In the genomic region with DNA sequence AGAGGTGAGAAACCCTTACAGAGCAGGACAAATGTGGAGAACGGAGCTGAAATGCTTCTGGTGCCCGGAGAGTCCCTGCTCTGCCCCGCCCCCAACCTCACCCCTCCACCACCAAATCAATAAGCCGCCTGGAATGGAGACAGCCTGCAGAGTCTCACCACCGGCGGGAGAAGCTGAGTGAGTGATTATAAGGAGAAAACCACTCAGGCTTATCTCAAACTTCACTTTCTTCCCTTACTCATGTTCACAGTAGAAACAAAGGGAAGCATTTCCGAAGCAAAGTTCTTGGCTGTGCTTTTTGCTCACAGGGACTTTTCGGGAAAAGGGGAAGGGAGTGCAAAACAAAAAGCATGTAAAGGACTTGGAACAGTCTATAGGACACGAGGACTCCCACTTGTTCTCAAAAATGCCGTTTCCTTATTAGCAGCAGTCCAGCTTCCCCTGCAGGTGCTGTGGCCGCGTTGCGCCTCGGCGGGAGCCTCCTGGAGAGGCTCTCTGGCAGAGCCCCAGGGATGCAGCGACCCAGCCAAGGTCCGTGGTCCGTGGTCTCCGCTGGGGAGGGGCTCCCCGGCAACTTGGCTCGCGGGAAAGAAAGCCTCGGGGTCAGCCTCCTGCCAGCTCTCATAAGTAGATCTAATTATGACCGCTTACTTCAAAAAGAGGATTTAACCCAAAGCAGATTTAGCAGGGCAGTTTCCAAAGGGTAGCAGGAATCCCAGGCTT, we compare ENCODE assay signal across 10 cellular contexts.
DNase-seq lines count a peak whose midpoint lies in the region; ATAC-seq and TF ChIP-seq lines count a peak whose summit lies in the region.
"Had no signal": no experiment of that assay in that cellular context is flagged by ENCODE, and none has a peak within 500 bp of the region (broad histone marks: within the 10 kb centered on the region; RNA-seq: fewer than 3 reads in every experiment).

No MANE protein-coding gene starts in this region.

- H3K27ac ChIP-seq in endodermal cell (ENCODE audit: low read depth, low read length) (peak overlapping the region; percentile 21), muscle layer of duodenum (ENCODE audit: low read length) (no peak overlapping the region)

- peak; percentile 23; the same call in 1 of the 2 replicates for TF ChIP-seq CTCF in BE2C (IDR thresholded peaks at IDR 0.05; ENCODE audit: low read depth, low read length)
- TF ChIP-seq CTCF in endodermal cell (conservative IDR thresholded peaks at IDR 0.05), result peak; percentile 54
- no peak for TF ChIP-seq CTCF in CD14-positive monocyte (IDR thresholded peaks at IDR 0.05)

- H3K27me3 ChIP-seq in BE2C (no peaks in the 10 kb centered on the region), endodermal cell (ENCODE audit: control insufficient read depth, insufficient read depth, low read length, poor library complexity, severe bottlenecking) (no peaks in the 10 kb centered on the region), muscle layer of duodenum (ENCODE audit: low read depth, low read length) (no peaks in the 10 kb centered on the region)

- peak overlapping the region; percentile 66 for H3K4me3 Mint-ChIP-seq in endodermal cell
- H3K4me3 Mint-ChIP-seq in CD14-positive monocyte, result peak overlapping the region in 1 of 2 donors; percentile 69
- H3K4me3 Mint-ChIP-seq: activated B cell treated with CpG ODN at 0.5 μM for 24 hours, naive B cell had no signal

- DNase-seq in BE2C, result peak; percentile 53
- DNase-seq in HuH-7.5 (ENCODE audit: low spot score), result peak; percentile 31
- DNase-seq in endodermal cell, result peak; percentile 87
- no peak for DNase-seq in CD14-positive monocyte (ENCODE audit: low spot score)
- no peak for DNase-seq in SW 1271 (lab: John Stamatoyannopoulos, UW)
- no peak for DNase-seq in activated naive CD4-positive, alpha-beta T cell treated with anti-CD3 and anti-CD28 coated beads, Interleukin-2, amount 50 U/mL, for 72 hours (ENCODE audit: low spot score in 2 of 2)
- DNase-seq: activated B cell treated with CpG ODN at 0.5 μM for 24 hours, naive B cell had no signal

- H3K9me3 Mint-ChIP-seq in endodermal cell (no peaks in the 10 kb centered on the region), CD14-positive monocyte (peaks cover 0 to 1% (median 0%) of the 10 kb centered on the region in 7 donors)
- no peaks in the 10 kb centered on the region for H3K9me3 Mint-ChIP-seq in activated naive CD4-positive, alpha-beta T cell treated with anti-CD3 and anti-CD28 coated beads, Interleukin-2, amount 50 U/mL, for 72 hours
- H3K9me3 Mint-ChIP-seq: activated B cell treated with CpG ODN at 0.5 μM for 24 hours, naive B cell had no signal

- peaks cover 21% of the 10 kb centered on the region for H3K4me1 ChIP-seq in BE2C
- H3K4me1 ChIP-seq in endodermal cell (ENCODE audit: control insufficient read depth, insufficient read depth, low read length), result peaks cover 4% of the 10 kb centered on the region
- peaks cover 0 to 2% of the 10 kb centered on the region in 2 donors for H3K4me1 ChIP-seq in muscle layer of duodenum (ENCODE audit: control insufficient read depth in 1 of 2, insufficient read depth in 2 of 2, low read length in 2 of 2)

- H3K27me3 Mint-ChIP-seq in endodermal cell (ENCODE audit: insufficient read depth) (peaks cover 6% of the 10 kb centered on the region), CD14-positive monocyte (ENCODE audit: low read depth in 3 of 3) (peaks cover 17 to 34% (median 31%) of the 10 kb centered on the region in 3 donors)

- H3K27ac Mint-ChIP-seq in endodermal cell (peak overlapping the region; percentile 69), CD14-positive monocyte (peak overlapping the region in 1 of 7 donors; percentile 72)
- H3K27ac Mint-ChIP-seq in activated naive CD4-positive, alpha-beta T cell treated with anti-CD3 and anti-CD28 coated beads, Interleukin-2, amount 50 U/mL, for 72 hours, result no peak overlapping the region
- H3K27ac Mint-ChIP-seq: activated B cell treated with CpG ODN at 0.5 μM for 24 hours, naive B cell had no signal

- H3K9me3 ChIP-seq in BE2C (no peaks in the 10 kb centered on the region), endodermal cell (ENCODE audit: control insufficient read depth, low read length) (no peaks in the 10 kb centered on the region), muscle layer of duodenum (ENCODE audit: control insufficient read depth in 1 of 2, low read length in 2 of 2) (no peaks in the 10 kb centered on the region)

- H3K36me3 ChIP-seq in BE2C, result no peaks in the 10 kb centered on the region
- H3K36me3 ChIP-seq in endodermal cell (ENCODE audit: control insufficient read depth, insufficient read depth, low read length), result no peaks in the 10 kb centered on the region
- H3K36me3 ChIP-seq in muscle layer of duodenum (ENCODE audit: control insufficient read depth in 1 of 2, insufficient read depth in 2 of 2, low read length in 2 of 2), result no peaks in the 10 kb centered on the region

- ATAC-seq in HG03175 (IDR thresholded peaks at IDR 0.05; ENCODE audit: unreplicated experiment), result no peak
- ATAC-seq in activated naive CD4-positive, alpha-beta T cell treated with anti-CD3 and anti-CD28 coated beads, Interleukin-2, amount 50 U/mL, for 72 hours, result no peak

- WGBS in endodermal cell (ENCODE audit: insufficient coverage in 1 of 2, insufficient read length in 1 of 2), 2 experiments, result 1% methylated on average over 15 to 24 of the region's 24 CpGs

- no peaks in the 10 kb centered on the region for H3K36me3 Mint-ChIP-seq in endodermal cell (ENCODE audit: low read depth)
- no peaks in the 10 kb centered on the region for H3K36me3 Mint-ChIP-seq in CD14-positive monocyte
- H3K36me3 Mint-ChIP-seq in activated naive CD4-positive, alpha-beta T cell treated with anti-CD3 and anti-CD28 coated beads, Interleukin-2, amount 50 U/mL, for 72 hours, result no peaks in the 10 kb centered on the region
- H3K36me3 Mint-ChIP-seq: naive B cell had no signal

- H3K9ac ChIP-seq in endodermal cell (ENCODE audit: extremely low read depth, low read length, poor library complexity, severe bottlenecking), result peak overlapping the region; percentile 56

- H3K4me3 ChIP-seq in BE2C (ENCODE audit: low read depth, low read length) (peak overlapping the region; percentile 78), endodermal cell (ENCODE audit: low read length) (peak overlapping the region; percentile 84), muscle layer of duodenum (ENCODE audit: low read depth in 1 of 2, low read length in 2 of 2) (peak overlapping the region; percentile 43 to 63)

- intact Hi-C loops in CD14-positive monocyte (cut with micrococcal nuclease), result no loop called here

- H3K4me1 Mint-ChIP-seq in endodermal cell, result peaks cover 35% of the 10 kb centered on the region
- no peaks in the 10 kb centered on the region for H3K4me1 Mint-ChIP-seq in CD14-positive monocyte
- H3K4me1 Mint-ChIP-seq: activated B cell treated with CpG ODN at 0.5 μM for 24 hours, naive B cell had no signal

Comparison
In these comparisons a context has a peak if more than half of its experiments do, and no peak if none do; other contexts are left out.
1. DNase-seq: peak in BE2C (single experiment), HuH-7.5 (single experiment) and endodermal cell (single experiment); none in CD14-positive monocyte (single experiment), SW 1271 (0 of 2) and activated naive CD4-positive, alpha-beta T cell treated with anti-CD3 and anti-CD28 coated beads, Interleukin-2, amount 50 U/mL, for 72 hours (0 of 2).
2. Peak in every context shown above with its lines, with median percentiles within 50 percentile points of each other: H3K4me3 ChIP-seq.